Comparison of ENCODE assay signal across 2 cellular contexts in the genomic region with DNA sequence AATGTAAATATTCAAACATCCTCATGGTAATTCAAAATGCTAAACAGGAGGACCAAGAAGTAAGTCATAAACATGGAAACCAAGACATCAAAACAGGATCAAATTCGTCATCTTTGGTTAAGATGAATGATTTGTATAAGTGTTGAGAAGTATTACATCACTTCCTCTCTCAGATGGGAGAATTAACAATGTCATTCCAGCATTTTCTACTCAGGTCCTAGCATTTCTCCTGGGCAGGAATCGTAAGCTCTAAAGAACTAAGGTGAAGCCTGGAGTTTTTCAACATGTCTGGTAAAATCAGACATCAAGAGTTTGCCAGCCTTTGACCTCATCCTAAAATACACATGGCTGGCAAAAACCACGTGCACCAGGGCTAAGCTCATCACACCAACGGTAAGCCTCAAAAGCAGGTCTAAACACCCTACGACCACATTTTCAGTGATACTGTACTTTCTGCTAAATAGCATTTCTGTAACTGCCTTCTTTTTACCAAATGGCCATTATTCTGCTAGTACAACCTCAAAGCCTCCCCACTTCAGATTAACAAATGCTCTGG.
TF ChIP-seq lines count a peak whose summit lies in the region.

No MANE protein-coding gene starts in this region.

TF ChIP-seq in GM12891, 5 proteins besides CTCF, POLR2A, EP300 and RAD21:
- no peak for TF ChIP-seq TAF1 (IDR thresholded peaks at IDR 0.05; ENCODE audit: low read depth, low read length)
- TF ChIP-seq SPI1 (IDR thresholded peaks at IDR 0.05; ENCODE audit: low read depth, low read length): peak; percentile 42; the same call in 1 of the 2 replicates

TF ChIP-seq in endothelial cell of umbilical vein, 7 proteins besides CTCF, POLR2A, EP300 and RAD21:
- TF ChIP-seq, protein P1, sequence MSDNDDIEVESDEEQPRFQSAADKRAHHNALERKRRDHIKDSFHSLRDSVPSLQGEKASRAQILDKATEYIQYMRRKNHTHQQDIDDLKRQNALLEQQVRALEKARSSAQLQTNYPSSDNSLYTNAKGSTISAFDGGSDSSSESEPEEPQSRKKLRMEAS (IDR thresholded peaks at IDR 0.05; ENCODE audit: insufficient read depth, insufficient read length): no peak
- peak; percentile 63 for TF ChIP-seq JUN (IDR thresholded peaks at IDR 0.05; ENCODE audit: borderline replicate concordance, insufficient read depth, insufficient read length, low read depth)
